ENCODE assay signal across 27 cellular contexts in the genomic region with DNA sequence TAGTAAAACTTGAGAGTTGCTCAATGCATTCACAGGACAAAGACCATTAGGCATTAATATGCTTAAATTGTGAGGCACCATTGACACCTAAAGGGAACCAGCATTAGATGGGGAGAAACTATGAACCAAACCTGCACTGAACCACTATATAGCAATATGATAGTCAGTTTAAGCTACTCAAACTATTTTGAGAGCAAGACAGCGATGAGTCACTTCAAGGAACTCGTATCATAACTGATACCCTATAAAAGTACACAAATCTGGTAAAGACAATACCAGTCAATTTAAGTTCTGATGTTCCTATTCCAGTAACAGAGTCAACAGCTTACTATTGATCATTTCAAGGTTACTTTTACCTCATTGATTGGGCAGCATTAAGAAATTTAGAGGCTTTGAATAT.
"Had no signal": no experiment of that assay in that cellular context is flagged by ENCODE, and none has a peak within 500 bp of the region (broad histone marks: within the 10 kb centered on the region; RNA-seq: fewer than 3 reads in every experiment).

No MANE protein-coding gene starts in this region.

- H3K4me2 ChIP-seq: neural progenitor cell, smooth muscle cell had no signal

- H3K4me1 ChIP-seq: left ventricle myocardium inferior, neural progenitor cell, parathyroid adenoma, psoas muscle, right atrium auricular region, right lobe of liver, testis, upper lobe of left lung, vagina had no signal

- H3K36me3 ChIP-seq: left ventricle myocardium inferior, neural progenitor cell, neutrophil, right atrium auricular region, right lobe of liver, stomach, thyroid gland, transverse colon, upper lobe of left lung, vagina had no signal

- DNase-seq: islet precursor cell; left ventricle myocardium inferior; mesendoderm; naive B cell; natural killer cell; nephron progenitor cell; occipital lobe; psoas muscle; right lobe of liver; stimulated activated CD4-positive, alpha-beta T cell treated with anti-CD3 and anti-CD28 coated beads, Interleukin-1b, Interleukin-23, amount 100 ng/mL, for 48 hours; stimulated activated CD4-positive, alpha-beta T cell treated with anti-CD3 and anti-CD28 coated beads, Interleukin-2, amount 100 ng/mL, for 48 hours; stimulated activated CD4-positive, alpha-beta T cell treated with anti-CD3 and anti-CD28 coated beads, Interleukin-4, amount 100 ng/mL, for 4 hours; stimulated activated CD8-positive, alpha-beta memory T cell treated with anti-CD3 and anti-CD28 coated beads, Interleukin-4, amount 100 ng/mL, for 48 hours; stimulated activated naive CD4-positive, alpha-beta T cell treated with Interleukin-2 at 50 U/mL for 16 hours; stomach; testis; thyroid gland; transverse colon; upper lobe of left lung had no signal

- H2AFZ ChIP-seq: neural progenitor cell, parathyroid adenoma had no signal

- H3K4me3 ChIP-seq: left ventricle myocardium inferior, lung, neural progenitor cell, psoas muscle, right atrium auricular region, right lobe of liver, smooth muscle cell, stomach, testis, thyroid gland, transverse colon, upper lobe of left lung, vagina had no signal

- H3K79me2 ChIP-seq: parathyroid adenoma had no signal

- ATAC-seq: natural killer cell; psoas muscle; right lobe of liver; stimulated activated memory B cell treated with anti-CD40 and anti-IgM and Interleukin-4, amounts not matched to agents 10 μg/mL and 1 μg/mL and 100 μg/mL, for 72 hours had no signal

- H3K27ac ChIP-seq: left ventricle myocardium inferior, neural progenitor cell, neutrophil, parathyroid adenoma, psoas muscle, right atrium auricular region, right lobe of liver, stomach, testis, thyroid gland, transverse colon, upper lobe of left lung, vagina had no signal

- H3K9ac ChIP-seq: neural progenitor cell, parathyroid adenoma had no signal

- H3K27me3 ChIP-seq: neural progenitor cell, neutrophil, right atrium auricular region, right lobe of liver, stomach, testis, thyroid gland, transverse colon, upper lobe of left lung, vagina had no signal

- H3K9me3 ChIP-seq: left ventricle myocardium inferior, neutrophil, psoas muscle, right atrium auricular region, right lobe of liver, stomach, testis, thyroid gland, transverse colon, upper lobe of left lung, vagina had no signal
